Comparison of ENCODE assay signal across 8 cellular contexts in genomic region chr6:111210074-111210729, GRCh38.
DNase-seq lines count a peak whose midpoint lies in the region; ATAC-seq and TF ChIP-seq lines count a peak whose summit lies in the region.

No MANE protein-coding gene starts in this region.

- H3K4me1 ChIP-seq in Loucy (ENCODE audit: insufficient read depth, low read length, poor library complexity, severe bottlenecking) (peaks cover 50% of the 10 kb centered on the region), mammary epithelial cell (ENCODE audit: insufficient read depth, low read length) (no peaks in the 10 kb centered on the region), testis (no peaks in the 10 kb centered on the region)

- DNase-seq in DMS114 treated with DMSO at 0.1 percent for 48 hours (lab: John Stamatoyannopoulos, UW; ENCODE audit: unreplicated experiment) (peak; percentile 62), RPMI8226 (peak; percentile 52), mammary epithelial cell (peak; percentile 57), kidney tubule cell (ENCODE audit: low spot score) (peak; percentile 65), testis (no peak)

- dilution Hi-C loops in mammary epithelial cell (cut with HindIII; ENCODE audit: low sequenced_read_pairs): no loop called here

- H3K9ac ChIP-seq in Loucy (ENCODE audit: low read depth, low read length, poor library complexity, severe bottlenecking): peak overlapping the region; percentile 6
- H3K9ac ChIP-seq in mammary epithelial cell (ENCODE audit: insufficient read depth, low read length): no peak overlapping the region

- H4K20me1 ChIP-seq in Loucy (ENCODE audit: insufficient read depth, low read length, poor library complexity, severe bottlenecking) (no peaks in the 10 kb centered on the region), mammary epithelial cell (ENCODE audit: insufficient read depth, low read length) (no peaks in the 10 kb centered on the region)

- WGBS in mammary epithelial cell (ENCODE audit: low coverage, missing lambda C conversion rate): 18% methylated on average over 1 of the region's 1 CpG
- WGBS in testis, 2 donors: 47 to 69% methylated on average over 1 of the region's 1 CpG

- TF ChIP-seq CTCF in Loucy (conservative IDR thresholded peaks at IDR 0.05; ENCODE audit: low read length): peak; percentile 94
- peak; percentile 71 to 80 for TF ChIP-seq CTCF in mammary epithelial cell (conservative IDR thresholded peaks at IDR 0.05 in 1 of 2, IDR thresholded peaks at IDR 0.05 in 1 of 2; ENCODE audit: extremely low read depth in 1 of 2, insufficient read depth in 1 of 2, low read depth in 1 of 2, low read length in 2 of 2)
- TF ChIP-seq CTCF in testis (IDR thresholded peaks at IDR 0.05): peak in 2 of 3 experiments; percentile 53 to 62

- intact Hi-C loops in mammary epithelial cell (cut with micrococcal nuclease): loop anchor here (1.0 to 5.0 kb wide), 4 partner anchors 153 to 833 kb away; no protein-coding TSS in a partner anchor
- intact Hi-C loops in testis (cut with DNase I; ENCODE audit: low total_unique reads): no loop called here

- H3K4me3 ChIP-seq in Loucy (ENCODE audit: low read length, poor library complexity, severe bottlenecking) (no peak overlapping the region), mammary epithelial cell (replicated peaks in 1 of 3; ENCODE audit: insufficient read depth in 1 of 3, low read depth in 2 of 3, low read length in 3 of 3) (no peak overlapping the region), testis (no peak overlapping the region)

- H3K27ac ChIP-seq in mammary epithelial cell (ENCODE audit: insufficient read depth, low read depth, low read length) (no peak overlapping the region), testis (no peak overlapping the region)

- no peak overlapping the region for H2AFZ ChIP-seq in Loucy (ENCODE audit: low read length)
- no peak overlapping the region for H2AFZ ChIP-seq in mammary epithelial cell (ENCODE audit: low read depth, low read length)

- TF ChIP-seq POLR2A in testis (IDR thresholded peaks at IDR 0.05): no peak

- H3K9me3 ChIP-seq in Loucy (ENCODE audit: insufficient read depth, low read depth, low read length): no peaks in the 10 kb centered on the region
- no peaks in the 10 kb centered on the region for H3K9me3 ChIP-seq in mammary epithelial cell (replicated peaks; ENCODE audit: insufficient read depth, low read length)
- no peaks in the 10 kb centered on the region for H3K9me3 ChIP-seq in testis

- BruUV-seq in mammary epithelial cell (replicated peaks; lab: Mats Ljungman, UMichigan): no TSS peak

- no peaks in the 10 kb centered on the region for H3F3A ChIP-seq in Loucy (ENCODE audit: low read depth)

- ATAC-seq in GM19351 (IDR thresholded peaks at IDR 0.05; ENCODE audit: unreplicated experiment) (peak; percentile 81), HG02588 (IDR thresholded peaks at IDR 0.05; ENCODE audit: unreplicated experiment) (no peak)

- H3K27me3 ChIP-seq in Loucy (ENCODE audit: insufficient read depth, low read length, poor library complexity, severe bottlenecking) (no peaks in the 10 kb centered on the region), mammary epithelial cell (ENCODE audit: insufficient read depth, low read length) (no peaks in the 10 kb centered on the region), testis (no peaks in the 10 kb centered on the region)

- H3K9me2 ChIP-seq in Loucy (replicated peaks; ENCODE audit: low read depth, low read length): no peaks in the 10 kb centered on the region

- peaks cover 4% of the 10 kb centered on the region for H3K36me3 ChIP-seq in Loucy (ENCODE audit: insufficient read depth, low read length)
- no peaks in the 10 kb centered on the region for H3K36me3 ChIP-seq in mammary epithelial cell (ENCODE audit: insufficient read depth, low read length)
- H3K36me3 ChIP-seq in testis (ENCODE audit: low read depth, missing control alignments): no peaks in the 10 kb centered on the region

- CTCF ChIA-PET in mammary epithelial cell (lab: Charles Lee; ENCODE audit: low non-redundant PET): interaction anchor here (0.5 to 0.7 kb wide), 3 partner anchors 199 to 364 kb away, joined by 3 to 8 read pairs (median 4); no protein-coding TSS in a partner anchor

- H3K79me2 ChIP-seq in Loucy (ENCODE audit: insufficient read depth, low read length): no peaks in the 10 kb centered on the region
- no peaks in the 10 kb centered on the region for H3K79me2 ChIP-seq in mammary epithelial cell (ENCODE audit: insufficient read depth, low read length)

- no peak overlapping the region for H3K4me2 ChIP-seq in Loucy (ENCODE audit: low read depth, low read length, poor library complexity, severe bottlenecking)
- no peak overlapping the region for H3K4me2 ChIP-seq in mammary epithelial cell (ENCODE audit: insufficient read depth, low read depth, low read length)

- in situ Hi-C loops in mammary epithelial cell (cut with MboI; ENCODE audit: low sequenced_read_pairs in 2 of 2): loop anchor here in 1 of 2 donors (5.0 kb wide), 1 partner anchor 153 kb away; no protein-coding TSS in a partner anchor
